In genomic region chr13:31374682-31375081, GRCh38 we compare ENCODE assay signal across 8 cellular contexts.
"Had no signal": no experiment of that assay in that cellular context is flagged by ENCODE, and none has a peak within 500 bp of the region (broad histone marks: within the 10 kb centered on the region; RNA-seq: fewer than 3 reads in every experiment).

No MANE protein-coding gene starts in this region.

- H3K4me2 ChIP-seq: GM23338 had no signal

- DNase-seq: H9, HCEC 1CT, IMR-90, KBM-7 had no signal

- H2AFZ ChIP-seq: GM23338 had no signal

- FAIRE-seq: H1, H54, HTR-8/SVneo had no signal

- H3K4me3 Mint-ChIP-seq: GM23338, H9 had no signal

- H3K9me3 Mint-ChIP-seq: GM23338, H9 had no signal

- H3K27ac Mint-ChIP-seq: GM23338, H9 had no signal

- H3K4me3 ChIP-seq: GM23338 had no signal

- ATAC-seq: GM23338 had no signal

- H3K4me1 Mint-ChIP-seq: GM23338, H9 had no signal
